Comparison of ENCODE assay signal across 12 cellular contexts in genomic region chr5:179276838-179277395, GRCh38.
DNase-seq lines count a peak whose midpoint lies in the region; ATAC-seq and TF ChIP-seq lines count a peak whose summit lies in the region.
"Had no signal": no experiment of that assay in that cellular context is flagged by ENCODE, and none has a peak within 500 bp of the region (broad histone marks: within the 10 kb centered on the region; RNA-seq: fewer than 3 reads in every experiment).

No MANE protein-coding gene starts in this region.

- H3K4me1 Mint-ChIP-seq in CD14-positive monocyte, result no peaks in the 10 kb centered on the region

- H3K4me1 ChIP-seq in left ventricle myocardium inferior (peaks cover 20% of the 10 kb centered on the region), gastrocnemius medialis (peaks cover 8 to 14% of the 10 kb centered on the region in 2 donors)
- H3K4me1 ChIP-seq: SJCRH30 had no signal

- H3K27ac Mint-ChIP-seq in CD14-positive monocyte, result no peak overlapping the region

- H3K36me3 Mint-ChIP-seq in CD14-positive monocyte, result no peaks in the 10 kb centered on the region

- H3K9me3 ChIP-seq in WERI-Rb-1 (ENCODE audit: severe bottlenecking) (no peaks in the 10 kb centered on the region), left ventricle myocardium inferior (replicated peaks) (peaks cover 1% of the 10 kb centered on the region), gastrocnemius medialis (no peaks in the 10 kb centered on the region)
- H3K9me3 ChIP-seq: SJCRH30 had no signal

- TF ChIP-seq CTCF in CD14-positive monocyte (IDR thresholded peaks at IDR 0.05), result no peak
- TF ChIP-seq CTCF in WERI-Rb-1 (IDR thresholded peaks at IDR 0.05; ENCODE audit: low read depth, low read length), result peak; percentile 48
- peak; percentile 13 for TF ChIP-seq CTCF in left ventricle myocardium inferior (IDR thresholded peaks at IDR 0.05; ENCODE audit: borderline replicate concordance)
- no peak for TF ChIP-seq CTCF in gastrocnemius medialis (IDR thresholded peaks at IDR 0.05 in 4 of 5, conservative IDR thresholded peaks at IDR 0.05 in 1 of 5)

- intact Hi-C loops in CD14-positive monocyte (cut with micrococcal nuclease), result no loop called here
- intact Hi-C loops in left ventricle myocardium inferior (cut with micrococcal nuclease), result no loop called here
- intact Hi-C loops in gastrocnemius medialis (cut with DNase I; ENCODE audit: low total_unique reads), result no loop called here

- H3K4me3 Mint-ChIP-seq in CD14-positive monocyte, result no peak overlapping the region

- ATAC-seq in gastrocnemius medialis (no peak), GM21786 (IDR thresholded peaks at IDR 0.05; ENCODE audit: unreplicated experiment) (no peak), GM18498 (IDR thresholded peaks at IDR 0.05; ENCODE audit: unreplicated experiment) (no peak)

- DNase-seq in CD14-positive monocyte (ENCODE audit: low spot score) (peak; percentile 36), WERI-Rb-1 (no peak), left ventricle myocardium inferior (no peak), gastrocnemius medialis (no peak), putamen (ENCODE audit: low spot score) (no peak), NCI-H1436 treated with DMSO at 0.1 percent for 48 hours (lab: John Stamatoyannopoulos, UW) (no peak)
- DNase-seq: activated T-cell treated with anti-CD3 and anti-CD28 coated beads, Interleukin-2, amount 50 U/mL, for 48 hours; NCI-H1417; NCI-H82; SJCRH30 had no signal

- no peak for TF ChIP-seq POLR2A in gastrocnemius medialis (IDR thresholded peaks at IDR 0.05)

- in situ Hi-C loops in gastrocnemius medialis (cut with MboI; ENCODE audit: low sequenced_read_pairs in 4 of 4), result no loop called here

- H3K36me3 ChIP-seq in WERI-Rb-1 (no peaks in the 10 kb centered on the region), left ventricle myocardium inferior (no peaks in the 10 kb centered on the region), gastrocnemius medialis (no peaks in the 10 kb centered on the region)
- H3K36me3 ChIP-seq: SJCRH30 had no signal

- H3K9me3 Mint-ChIP-seq in CD14-positive monocyte, result no peaks in the 10 kb centered on the region

- no peak overlapping the region for H3K27ac ChIP-seq in WERI-Rb-1
- H3K27ac ChIP-seq in left ventricle myocardium inferior (replicated peaks), result peak overlapping the region; percentile 60
- H3K27ac ChIP-seq in gastrocnemius medialis, result peak overlapping the region; percentile 62 to 76 (median 72)
- H3K27ac ChIP-seq: SJCRH30 had no signal

- H3K27me3 ChIP-seq in WERI-Rb-1 (ENCODE audit: insufficient read depth, low read depth, severe bottlenecking) (no peaks in the 10 kb centered on the region), left ventricle myocardium inferior (ENCODE audit: low read depth) (peaks cover 28% of the 10 kb centered on the region), gastrocnemius medialis (no peaks in the 10 kb centered on the region)
- H3K27me3 ChIP-seq: SJCRH30 had no signal

- H3K4me3 ChIP-seq in WERI-Rb-1 (ENCODE audit: low read depth, low read length) (no peak overlapping the region), left ventricle myocardium inferior (no peak overlapping the region), gastrocnemius medialis (no peak overlapping the region)
- H3K4me3 ChIP-seq: SJCRH30 had no signal

- peaks cover 0 to 7% (median 4%) of the 10 kb centered on the region in 3 donors for H3K27me3 Mint-ChIP-seq in CD14-positive monocyte (ENCODE audit: low read depth in 3 of 3)

Comparison
In these comparisons a context has a peak if more than half of its experiments do, and no peak if none do; other contexts are left out.
1. CTCF ChIP-seq: peak in WERI-Rb-1 (single experiment) and left ventricle myocardium inferior (single experiment); none in CD14-positive monocyte (single experiment) and gastrocnemius medialis (0 of 5).